17 cellular contexts compared by ENCODE assay signal in genomic region chr11:135073444-135073843, GRCh38.
"Had no signal": no experiment of that assay in that cellular context is flagged by ENCODE, and none has a peak within 500 bp of the region (broad histone marks: within the 10 kb centered on the region; RNA-seq: fewer than 3 reads in every experiment).

No MANE protein-coding gene starts in this region.

- ATAC-seq: gastrocnemius medialis; naive thymus-derived CD8-positive, alpha-beta T cell; stimulated activated naive B cell treated with anti-CD40 and anti-IgM and Interleukin-4, amounts not matched to agents 10 μg/mL and 1 μg/mL and 100 μg/mL, for 72 hours; upper lobe of right lung had no signal

- DNase-seq: cortex of kidney; foreskin fibroblast; gastrocnemius medialis; heart left ventricle; kidney; left lung; mesenchymal stem cell; naive thymus-derived CD8-positive, alpha-beta T cell; nephron progenitor cell; occipital lobe; right lobe of liver; small intestine; stimulated activated CD4-positive, alpha-beta T cell treated with anti-CD3 and anti-CD28 coated beads, Interleukin-15, amount 100 ng/mL, for 24 hours; stimulated activated CD4-positive, alpha-beta T cell treated with anti-CD3 and anti-CD28 coated beads, Interleukin-2, amount 100 ng/mL, for 48 hours; stimulated activated naive B cell treated with anti-CD40 and anti-IgM and Interleukin-4, amounts not matched to agents 10 μg/mL and 1 μg/mL and 100 μg/mL, for 72 hours; uterus had no signal
